In genomic region chr5:98583572-98583971, GRCh38 we compare ENCODE assay signal across 41 cellular contexts.
"Had no signal": no experiment of that assay in that cellular context is flagged by ENCODE, and none has a peak within 500 bp of the region (broad histone marks: within the 10 kb centered on the region; RNA-seq: fewer than 3 reads in every experiment).

No MANE protein-coding gene starts in this region.

- H3K4me1 Mint-ChIP-seq: activated naive CD4-positive, alpha-beta T cell treated with anti-CD3 and anti-CD28 coated beads, Interleukin-2, amount 10 ng/mL, durations not matched to agents 7 days and 5 days; activated naive CD4-positive, alpha-beta T cell treated with anti-CD3 and anti-CD28 coated beads, Interleukin-2, amount 50 U/mL, for 24 hours; activated naive CD8-positive, alpha-beta T cell treated with anti-CD3 and anti-CD28 coated beads for 36 hours; activated naive CD8-positive, alpha-beta T cell treated with anti-CD3 and anti-CD28 coated beads, Interleukin-2, amount 10 ng/mL, durations not matched to agents 7 days and 5 days; activated naive CD8-positive, alpha-beta T cell treated with anti-CD3 and anti-CD28 coated beads, Interleukin-2, amount 50 U/mL, for 24 hours; activated T-helper 17 cell treated with anti-CD3 and anti-CD28 coated beads, Interleukin-2, amount 50 U/mL, for 72 hours; central memory CD8-positive, alpha-beta T cell had no signal

- FAIRE-seq: astrocyte, bronchial epithelial cell had no signal

- H3K9me3 ChIP-seq: adrenal gland, ascending aorta, body of pancreas, breast epithelium had no signal

- H3K27ac Mint-ChIP-seq: activated naive CD4-positive, alpha-beta T cell treated with anti-CD3 and anti-CD28 coated beads for 36 hours; activated naive CD4-positive, alpha-beta T cell treated with anti-CD3 and anti-CD28 coated beads, Interleukin-2, amount 10 ng/mL, durations not matched to agents 7 days and 5 days; activated naive CD4-positive, alpha-beta T cell treated with anti-CD3 and anti-CD28 coated beads, Interleukin-2, amount 50 U/mL, for 24 hours; activated naive CD4-positive, alpha-beta T cell treated with anti-CD3 and anti-CD28 coated beads, Interleukin-2, amount 50 U/mL, for 72 hours; activated naive CD8-positive, alpha-beta T cell; activated naive CD8-positive, alpha-beta T cell treated with anti-CD3 and anti-CD28 coated beads for 36 hours; activated naive CD8-positive, alpha-beta T cell treated with anti-CD3 and anti-CD28 coated beads, Interleukin-2, amount 10 ng/mL, durations not matched to agents 7 days and 5 days; activated naive CD8-positive, alpha-beta T cell treated with anti-CD3 and anti-CD28 coated beads, Interleukin-2, amount 50 U/mL, for 24 hours; activated T-cell treated with anti-CD3 and anti-CD28 coated beads, Interleukin-2, amount 50 U/mL, for 24 hours; activated T-cell treated with anti-CD3 and anti-CD28 coated beads, Interleukin-2, amount 50 U/mL, for 72 hours; activated T-helper 1 cell treated with anti-CD3 and anti-CD28 coated beads, Interleukin-12 subunit alpha, Interleukin-12 subunit beta, Interleukin-2, Interleukin-4 antibody, amounts not matched to agents 30 ng/mL and 10 ng/mL and 1 ng/mL, durations not matched to agents 14 hours and 24 hours and 36 hours; activated T-helper 17 cell treated with anti-CD3 and anti-CD28 coated beads, Interleukin-2, amount 50 U/mL, for 72 hours; activated T-helper 2 cell treated with anti-CD3 and anti-CD28 coated beads, Interferon-gamma antibody, Interleukin-2, Interleukin-4, amounts not matched to agents 10 μg/mL and 5 μg/mL and 100 μg/mL, durations not matched to agents 14 hours and 24 hours and 36 hours; brain had no signal

- H3K36me3 Mint-ChIP-seq: activated naive CD4-positive, alpha-beta T cell treated with anti-CD3 and anti-CD28 coated beads, Interleukin-2, amount 10 ng/mL, durations not matched to agents 7 days and 5 days; activated naive CD4-positive, alpha-beta T cell treated with anti-CD3 and anti-CD28 coated beads, Interleukin-2, amount 50 U/mL, for 24 hours; activated naive CD4-positive, alpha-beta T cell treated with anti-CD3 and anti-CD28 coated beads, Interleukin-2, amount 50 U/mL, for 72 hours; activated naive CD8-positive, alpha-beta T cell; activated naive CD8-positive, alpha-beta T cell treated with anti-CD3 and anti-CD28 coated beads for 36 hours; activated naive CD8-positive, alpha-beta T cell treated with anti-CD3 and anti-CD28 coated beads, Interleukin-2, amount 10 ng/mL, durations not matched to agents 7 days and 5 days; brain had no signal

- DNase-seq: activated effector memory CD4-positive, alpha-beta T cell treated with anti-CD3 and anti-CD28 coated beads, Interleukin-2, amount 50 U/mL, for 16 hours; activated effector memory CD4-positive, alpha-beta T cell treated with Interleukin-2 at 50 U/mL for 16 hours; activated gamma-delta T cell; activated gamma-delta T cell treated with Interleukin-2 at 50 U/mL for 16 hours; activated naive CD4-positive, alpha-beta T cell; activated naive CD4-positive, alpha-beta T cell treated with anti-CD3 and anti-CD28 coated beads for 36 hours; activated naive CD4-positive, alpha-beta T cell treated with anti-CD3 and anti-CD28 coated beads, Interleukin-2, amount 10 ng/mL, durations not matched to agents 7 days and 5 days; activated naive CD4-positive, alpha-beta T cell treated with anti-CD3 and anti-CD28 coated beads, Interleukin-2, amount 50 U/mL, for 16 hours; activated naive CD4-positive, alpha-beta T cell treated with Interleukin-2 at 50 U/mL for 16 hours; activated naive CD8-positive, alpha-beta T cell treated with anti-CD3 and anti-CD28 coated beads for 36 hours; activated naive CD8-positive, alpha-beta T cell treated with anti-CD3 and anti-CD28 coated beads, Interleukin-2, amount 10 ng/mL, durations not matched to agents 7 days and 5 days; activated naive CD8-positive, alpha-beta T cell treated with anti-CD3 and anti-CD28 coated beads, Interleukin-2, amount 50 U/mL, for 24 hours; activated T-cell treated with anti-CD3 and anti-CD28 coated beads for 4 hours; activated T-cell treated with anti-CD3 and anti-CD28 coated beads, Interleukin-2, amount 50 U/mL, for 1 hour; activated T-cell treated with anti-CD3 and anti-CD28 coated beads, Interleukin-2, amount 50 U/mL, for 24 hours; activated T-cell treated with anti-CD3 and anti-CD28 coated beads, Interleukin-2, amount 50 U/mL, for 4 hours; activated T-cell treated with anti-CD3 and anti-CD28 coated beads, Interleukin-2, amount 50 U/mL, for 48 hours; activated T-cell treated with anti-CD3 and anti-CD28 coated beads, Interleukin-2, amount 50 U/mL, for 72 hours; adrenal gland; amniotic stem cell; amygdala; anterior cingulate cortex; aorta; body of pancreas; brain microvascular endothelial cell; caudate nucleus; central memory CD4-positive, alpha-beta T cell; cerebellar nuclear complex had no signal

- H3K27me3 ChIP-seq: adrenal gland, ascending aorta, body of pancreas, brain microvascular endothelial cell, breast epithelium, cardiac muscle cell had no signal

- H3K9me3 Mint-ChIP-seq: activated naive CD4-positive, alpha-beta T cell treated with anti-CD3 and anti-CD28 coated beads for 36 hours; activated naive CD4-positive, alpha-beta T cell treated with anti-CD3 and anti-CD28 coated beads, Interleukin-2, amount 10 ng/mL, durations not matched to agents 7 days and 5 days; activated naive CD4-positive, alpha-beta T cell treated with anti-CD3 and anti-CD28 coated beads, Interleukin-2, amount 50 U/mL, for 24 hours; activated naive CD4-positive, alpha-beta T cell treated with anti-CD3 and anti-CD28 coated beads, Interleukin-2, amount 50 U/mL, for 72 hours; activated naive CD8-positive, alpha-beta T cell treated with anti-CD3 and anti-CD28 coated beads for 36 hours; activated naive CD8-positive, alpha-beta T cell treated with anti-CD3 and anti-CD28 coated beads, Interleukin-2, amount 10 ng/mL, durations not matched to agents 7 days and 5 days; activated naive CD8-positive, alpha-beta T cell treated with anti-CD3 and anti-CD28 coated beads, Interleukin-2, amount 50 U/mL, for 24 hours; activated T-cell treated with anti-CD3 and anti-CD28 coated beads, Interleukin-2, amount 50 U/mL, for 24 hours; activated T-cell treated with anti-CD3 and anti-CD28 coated beads, Interleukin-2, amount 50 U/mL, for 4 hours; activated T-cell treated with anti-CD3 and anti-CD28 coated beads, Interleukin-2, amount 50 U/mL, for 72 hours; activated T-helper 1 cell treated with anti-CD3 and anti-CD28 coated beads, Interleukin-12 subunit alpha, Interleukin-12 subunit beta, Interleukin-2, Interleukin-4 antibody, amounts not matched to agents 30 ng/mL and 10 ng/mL and 1 ng/mL, durations not matched to agents 14 hours and 24 hours and 36 hours; activated T-helper 17 cell treated with anti-CD3 and anti-CD28 coated beads, Interleukin-2, amount 50 U/mL, for 72 hours; activated T-helper 2 cell treated with anti-CD3 and anti-CD28 coated beads, Interferon-gamma antibody, Interleukin-2, Interleukin-4, amounts not matched to agents 10 μg/mL and 5 μg/mL and 100 μg/mL, durations not matched to agents 14 hours and 24 hours and 36 hours; brain; central memory CD8-positive, alpha-beta T cell had no signal

- H3K4me3 ChIP-seq: adrenal gland, ascending aorta, body of pancreas, breast epithelium, cardiac muscle cell had no signal

- H3K4me3 Mint-ChIP-seq: activated naive CD4-positive, alpha-beta T cell treated with anti-CD3 and anti-CD28 coated beads for 36 hours; activated naive CD4-positive, alpha-beta T cell treated with anti-CD3 and anti-CD28 coated beads, Interleukin-2, amount 10 ng/mL, durations not matched to agents 7 days and 5 days; activated naive CD4-positive, alpha-beta T cell treated with anti-CD3 and anti-CD28 coated beads, Interleukin-2, amount 50 U/mL, for 24 hours; activated naive CD8-positive, alpha-beta T cell; activated naive CD8-positive, alpha-beta T cell treated with anti-CD3 and anti-CD28 coated beads for 36 hours; activated naive CD8-positive, alpha-beta T cell treated with anti-CD3 and anti-CD28 coated beads, Interleukin-2, amount 10 ng/mL, durations not matched to agents 7 days and 5 days; activated naive CD8-positive, alpha-beta T cell treated with anti-CD3 and anti-CD28 coated beads, Interleukin-2, amount 50 U/mL, for 24 hours; activated T-cell treated with anti-CD3 and anti-CD28 coated beads, Interleukin-2, amount 50 U/mL, for 24 hours; activated T-cell treated with anti-CD3 and anti-CD28 coated beads, Interleukin-2, amount 50 U/mL, for 4 hours; activated T-cell treated with anti-CD3 and anti-CD28 coated beads, Interleukin-2, amount 50 U/mL, for 72 hours; activated T-helper 1 cell treated with anti-CD3 and anti-CD28 coated beads, Interleukin-12 subunit alpha, Interleukin-12 subunit beta, Interleukin-2, Interleukin-4 antibody, amounts not matched to agents 30 ng/mL and 10 ng/mL and 1 ng/mL, durations not matched to agents 14 hours and 24 hours and 36 hours; activated T-helper 17 cell treated with anti-CD3 and anti-CD28 coated beads, Interleukin-2, amount 50 U/mL, for 72 hours; brain; central memory CD8-positive, alpha-beta T cell had no signal

- H3K27me3 Mint-ChIP-seq: activated naive CD4-positive, alpha-beta T cell treated with anti-CD3 and anti-CD28 coated beads, Interleukin-2, amount 10 ng/mL, durations not matched to agents 7 days and 5 days; activated naive CD8-positive, alpha-beta T cell; activated naive CD8-positive, alpha-beta T cell treated with anti-CD3 and anti-CD28 coated beads, Interleukin-2, amount 10 ng/mL, durations not matched to agents 7 days and 5 days; activated T-cell treated with anti-CD3 and anti-CD28 coated beads, Interleukin-2, amount 50 U/mL, for 24 hours; central memory CD8-positive, alpha-beta T cell had no signal

- H3K36me3 ChIP-seq: adrenal gland, ascending aorta, brain microvascular endothelial cell, breast epithelium, cardiac muscle cell had no signal

- H3K4me1 ChIP-seq: ascending aorta, body of pancreas, breast epithelium had no signal

- H3K27ac ChIP-seq: adrenal gland, ascending aorta, body of pancreas, brain microvascular endothelial cell, breast epithelium, cardiac muscle cell had no signal

- ATAC-seq: activated naive CD4-positive, alpha-beta T cell treated with anti-CD3 and anti-CD28 coated beads, Interleukin-2, amount 50 U/mL, for 72 hours; activated naive CD8-positive, alpha-beta T cell treated with anti-CD3 and anti-CD28 coated beads, Interleukin-2, amount 50 U/mL, for 24 hours; activated T-cell treated with anti-CD3 and anti-CD28 coated beads, Interleukin-2, amount 50 U/mL, for 4 hours; activated T-cell treated with anti-CD3 and anti-CD28 coated beads, Interleukin-2, amount 50 U/mL, for 72 hours; activated T-helper 17 cell treated with anti-CD3 and anti-CD28 coated beads, Interleukin-2, amount 50 U/mL, for 72 hours; body of pancreas had no signal
